In the genomic region with DNA sequence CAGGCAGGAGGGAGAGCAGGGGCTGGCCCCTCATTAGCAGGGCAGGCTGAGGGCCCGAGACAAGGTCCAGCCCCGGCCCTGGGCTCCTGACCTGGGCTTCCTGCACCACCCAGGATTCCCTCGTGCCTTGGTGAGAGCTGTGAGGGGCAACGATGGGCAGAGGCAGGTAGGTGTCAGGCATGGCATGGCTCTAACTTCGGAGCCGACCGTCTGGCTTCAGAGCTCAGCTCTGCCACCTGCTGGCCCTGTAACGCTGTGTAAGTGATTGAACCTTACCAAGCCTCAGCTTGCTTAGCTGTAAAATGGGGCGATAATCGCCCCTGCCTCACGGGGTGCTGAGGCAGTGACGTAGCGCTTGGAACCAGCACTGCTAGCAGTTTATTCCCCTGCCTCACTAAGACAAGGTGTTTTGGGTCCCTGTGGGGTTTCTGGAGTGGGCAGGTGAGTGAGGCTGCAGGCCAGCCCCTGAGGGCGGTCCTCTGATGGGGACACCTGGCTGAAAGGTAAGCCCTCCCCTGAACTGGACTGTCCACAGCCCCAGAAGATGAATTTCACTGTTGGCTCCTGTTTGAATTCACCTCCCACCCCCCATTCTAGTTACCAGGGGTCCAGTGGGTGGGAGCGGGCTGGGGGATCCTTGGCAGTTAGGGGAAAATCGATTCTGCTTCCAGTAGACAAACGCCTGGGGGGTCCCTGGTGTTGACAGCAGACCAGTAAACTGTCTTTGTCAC, we compare ENCODE assay signal across 8 cellular contexts.
DNase-seq lines count a peak whose midpoint lies in the region; ATAC-seq and TF ChIP-seq lines count a peak whose summit lies in the region.

No MANE protein-coding gene starts in this region.

- no peaks in the 10 kb centered on the region for H3K9me3 Mint-ChIP-seq in activated CD8-positive, alpha-beta T cell treated with anti-CD3 and anti-CD28 coated beads for 36 hours
- H3K9me3 Mint-ChIP-seq in progenitor cell of endocrine pancreas (ENCODE audit: low read depth) = no peaks in the 10 kb centered on the region

- in situ Hi-C loops in G401 (cut with HindIII; ENCODE audit: low sequenced_read_pairs) = no loop called here

- no peak overlapping the region for H3K4me3 ChIP-seq in fibroblast of mammary gland (ENCODE audit: control insufficient read depth, low read depth, low read length)

- H3K36me3 Mint-ChIP-seq in activated CD8-positive, alpha-beta T cell treated with anti-CD3 and anti-CD28 coated beads for 36 hours (ENCODE audit: low read depth) = no peaks in the 10 kb centered on the region
- no peaks in the 10 kb centered on the region for H3K36me3 Mint-ChIP-seq in progenitor cell of endocrine pancreas (ENCODE audit: insufficient read depth)

- peak; percentile 66 for DNase-seq in G401 (ENCODE audit: low spot score)
- DNase-seq in Kasumi-1 (lab: John Stamatoyannopoulos, UW) = peak; percentile 13 to 28
- DNase-seq in activated CD8-positive, alpha-beta T cell treated with anti-CD3 and anti-CD28 coated beads for 36 hours = peak; percentile 78
- peak; percentile 33 for DNase-seq in fibroblast of mammary gland (ENCODE audit: low read depth)
- DNase-seq in progenitor cell of endocrine pancreas (ENCODE audit: low spot score, unreplicated experiment) = peak; percentile 9

- no peaks in the 10 kb centered on the region for H3K27me3 Mint-ChIP-seq in activated CD8-positive, alpha-beta T cell treated with anti-CD3 and anti-CD28 coated beads for 36 hours
- peaks cover 30% of the 10 kb centered on the region for H3K27me3 Mint-ChIP-seq in progenitor cell of endocrine pancreas

- POLR2A ChIA-PET in activated CD8-positive, alpha-beta T cell treated with anti-CD3 and anti-CD28 coated beads for 36 hours (lab: Charles Lee) = no interaction called here

- peak; percentile 68 for TF ChIP-seq CTCF in activated CD8-positive, alpha-beta T cell treated with anti-CD3 and anti-CD28 coated beads for 36 hours (IDR thresholded peaks at IDR 0.05)
- TF ChIP-seq CTCF in fibroblast of mammary gland (conservative IDR thresholded peaks at IDR 0.05; ENCODE audit: control insufficient read depth, insufficient read depth, low read depth, low read length) (peak; percentile 53), progenitor cell of endocrine pancreas (IDR thresholded peaks at IDR 0.05; ENCODE audit: unreplicated experiment) (peak; percentile 56)

- intact Hi-C loops in activated CD8-positive, alpha-beta T cell treated with anti-CD3 and anti-CD28 coated beads for 36 hours (cut with micrococcal nuclease) = no loop called here

- no peak overlapping the region for H3K27ac Mint-ChIP-seq in activated CD8-positive, alpha-beta T cell treated with anti-CD3 and anti-CD28 coated beads for 36 hours
- H3K27ac Mint-ChIP-seq in progenitor cell of endocrine pancreas = no peak overlapping the region

- peak; percentile 90 for ATAC-seq in activated CD8-positive, alpha-beta T cell treated with anti-CD3 and anti-CD28 coated beads for 36 hours
- ATAC-seq in HG02885 (IDR thresholded peaks at IDR 0.05; ENCODE audit: poor library complexity, unreplicated experiment) = no peak
- no peak for ATAC-seq in HG03571 (IDR thresholded peaks at IDR 0.05; ENCODE audit: unreplicated experiment)
- no peak for ATAC-seq in HG02970 (IDR thresholded peaks at IDR 0.05; ENCODE audit: low FRiP score, unreplicated experiment)

- no peak overlapping the region for H3K4me3 Mint-ChIP-seq in activated CD8-positive, alpha-beta T cell treated with anti-CD3 and anti-CD28 coated beads for 36 hours
- H3K4me3 Mint-ChIP-seq in progenitor cell of endocrine pancreas (ENCODE audit: low read depth) = no peak overlapping the region

- H3K4me1 Mint-ChIP-seq in activated CD8-positive, alpha-beta T cell treated with anti-CD3 and anti-CD28 coated beads for 36 hours (ENCODE audit: low read depth) = no peaks in the 10 kb centered on the region
- H3K4me1 Mint-ChIP-seq in progenitor cell of endocrine pancreas (ENCODE audit: low read depth) = peaks cover 16% of the 10 kb centered on the region

- CTCF ChIA-PET in activated CD8-positive, alpha-beta T cell treated with anti-CD3 and anti-CD28 coated beads for 36 hours (lab: Charles Lee) = interaction anchor here (0.6 to 2.8 kb wide), 16 partner anchors 9 to 232 kb away, joined by 3 to 20 read pairs (median 4); no protein-coding TSS in a partner anchor

Comparison
In these comparisons a context has a peak if more than half of its experiments do, and no peak if none do; other contexts are left out.
1. DNase-seq: peak in every context shown above with its lines; median percentile 78 in activated CD8-positive, alpha-beta T cell treated with anti-CD3 and anti-CD28 coated beads for 36 hours; 66 in G401; 33 in fibroblast of mammary gland; 20 in Kasumi-1; 9 in progenitor cell of endocrine pancreas.